ENCODE assay signal across 38 cellular contexts in genomic region chr1:45043094-45043493, GRCh38.
"Had no signal": no experiment of that assay in that cellular context is flagged by ENCODE, and none has a peak within 500 bp of the region (broad histone marks: within the 10 kb centered on the region; RNA-seq: fewer than 3 reads in every experiment).

No MANE protein-coding gene starts in this region.

- FAIRE-seq: bronchial epithelial cell, TTC549 had no signal

- H3K4me1 Mint-ChIP-seq: activated CD4-positive, alpha-beta memory T cell treated with anti-CD3 and anti-CD28 coated beads, Interleukin-2, amount 10 ng/mL, durations not matched to agents 7 days and 5 days; activated CD4-positive, alpha-beta T cell treated with anti-CD3 and anti-CD28 coated beads for 36 hours; activated CD4-positive, alpha-beta T cell treated with anti-CD3 and anti-CD28 coated beads, Interleukin-2, amount 10 ng/mL, durations not matched to agents 7 days and 5 days; activated CD8-positive, alpha-beta memory T cell treated with anti-CD3 and anti-CD28 coated beads, Interleukin-2, amount 10 ng/mL, durations not matched to agents 7 days and 5 days; activated naive CD4-positive, alpha-beta T cell treated with anti-CD3 and anti-CD28 coated beads, Interleukin-2, amount 10 ng/mL, durations not matched to agents 7 days and 5 days; activated naive CD4-positive, alpha-beta T cell treated with anti-CD3 and anti-CD28 coated beads, Interleukin-2, amount 50 U/mL, for 24 hours; brain; central memory CD8-positive, alpha-beta T cell had no signal

- H3K4me3 ChIP-seq: ascending aorta, cardiac muscle cell had no signal

- H3K27me3 ChIP-seq: ascending aorta, cardiac muscle cell had no signal

- H3K27ac ChIP-seq: ascending aorta, cardiac muscle cell, VCaP had no signal

- H3K36me3 ChIP-seq: ascending aorta, cardiac muscle cell had no signal

- H3K9me3 Mint-ChIP-seq: activated CD4-positive, alpha-beta memory T cell treated with anti-CD3 and anti-CD28 coated beads, Interleukin-2, amount 10 ng/mL, durations not matched to agents 7 days and 5 days; activated CD4-positive, alpha-beta T cell treated with anti-CD3 and anti-CD28 coated beads, Interleukin-2, amount 10 ng/mL, durations not matched to agents 7 days and 5 days; activated naive CD4-positive, alpha-beta T cell treated with anti-CD3 and anti-CD28 coated beads, Interleukin-2, amount 10 ng/mL, durations not matched to agents 7 days and 5 days; activated naive CD4-positive, alpha-beta T cell treated with anti-CD3 and anti-CD28 coated beads, Interleukin-2, amount 50 U/mL, for 24 hours; activated naive CD8-positive, alpha-beta T cell treated with anti-CD3 and anti-CD28 coated beads, Interleukin-2, amount 10 ng/mL, durations not matched to agents 7 days and 5 days; activated naive CD8-positive, alpha-beta T cell treated with anti-CD3 and anti-CD28 coated beads, Interleukin-2, amount 50 U/mL, for 24 hours; activated T-cell treated with anti-CD3 and anti-CD28 coated beads, Interleukin-2, amount 50 U/mL, for 24 hours; activated T-helper 2 cell treated with anti-CD3 and anti-CD28 coated beads, Interferon-gamma antibody, Interleukin-2, Interleukin-4, amounts not matched to agents 10 μg/mL and 5 μg/mL and 100 μg/mL, durations not matched to agents 14 hours and 24 hours and 36 hours; brain; central memory CD8-positive, alpha-beta T cell; T-helper 1 cell treated with Interleukin-12 subunit alpha and Interleukin-12 subunit beta and Interleukin-4 antibody, amounts not matched to agents 30 μg/mL and 1 μg/mL, for 36 hours; T-helper 2 cell treated with Interferon-gamma antibody and Interleukin-4, amounts not matched to agents 5 μg/mL and 100 μg/mL, for 36 hours had no signal

- H3K4me3 Mint-ChIP-seq: activated CD4-positive, alpha-beta memory T cell treated with anti-CD3 and anti-CD28 coated beads, Interleukin-2, amount 10 ng/mL, durations not matched to agents 7 days and 5 days; activated CD4-positive, alpha-beta T cell treated with anti-CD3 and anti-CD28 coated beads for 36 hours; activated CD4-positive, alpha-beta T cell treated with anti-CD3 and anti-CD28 coated beads, Interleukin-2, amount 10 ng/mL, durations not matched to agents 7 days and 5 days; activated CD8-positive, alpha-beta memory T cell treated with anti-CD3 and anti-CD28 coated beads, Interleukin-2, amount 10 ng/mL, durations not matched to agents 7 days and 5 days; activated CD8-positive, alpha-beta T cell treated with anti-CD3 and anti-CD28 coated beads, Interleukin-2, amount 10 ng/mL, durations not matched to agents 7 days and 5 days; activated naive CD4-positive, alpha-beta T cell treated with anti-CD3 and anti-CD28 coated beads, Interleukin-2, amount 10 ng/mL, durations not matched to agents 7 days and 5 days; activated naive CD4-positive, alpha-beta T cell treated with anti-CD3 and anti-CD28 coated beads, Interleukin-2, amount 50 U/mL, for 24 hours; activated naive CD8-positive, alpha-beta T cell; activated naive CD8-positive, alpha-beta T cell treated with anti-CD3 and anti-CD28 coated beads, Interleukin-2, amount 10 ng/mL, durations not matched to agents 7 days and 5 days; activated naive CD8-positive, alpha-beta T cell treated with anti-CD3 and anti-CD28 coated beads, Interleukin-2, amount 50 U/mL, for 24 hours; activated T-cell treated with anti-CD3 and anti-CD28 coated beads, Interleukin-2, amount 50 U/mL, for 24 hours; brain; central memory CD8-positive, alpha-beta T cell; T-helper 1 cell treated with Interleukin-12 subunit alpha and Interleukin-12 subunit beta and Interleukin-4 antibody, amounts not matched to agents 30 μg/mL and 1 μg/mL, for 36 hours; T-helper 2 cell treated with Interferon-gamma antibody and Interleukin-4, amounts not matched to agents 5 μg/mL and 100 μg/mL, for 36 hours had no signal

- ATAC-seq: activated CD4-positive, alpha-beta T cell treated with anti-CD3 and anti-CD28 coated beads for 36 hours; activated CD4-positive, CD25-positive, alpha-beta regulatory T cell treated with anti-CD3 and anti-CD28 coated beads, Interleukin-2, amount 50 U/mL, for 24 hours; activated CD8-positive, alpha-beta memory T cell treated with anti-CD3 and anti-CD28 coated beads, Interleukin-2, amount 10 ng/mL, durations not matched to agents 7 days and 5 days; activated CD8-positive, alpha-beta T cell treated with anti-CD3 and anti-CD28 coated beads, Interleukin-2, amount 10 ng/mL, durations not matched to agents 7 days and 5 days; activated naive CD8-positive, alpha-beta T cell treated with anti-CD3 and anti-CD28 coated beads, Interleukin-2, amount 50 U/mL, for 24 hours had no signal

- H3K27me3 Mint-ChIP-seq: activated CD4-positive, alpha-beta memory T cell treated with anti-CD3 and anti-CD28 coated beads, Interleukin-2, amount 10 ng/mL, durations not matched to agents 7 days and 5 days; activated CD4-positive, alpha-beta T cell treated with anti-CD3 and anti-CD28 coated beads for 36 hours; activated CD4-positive, alpha-beta T cell treated with anti-CD3 and anti-CD28 coated beads, Interleukin-2, amount 10 ng/mL, durations not matched to agents 7 days and 5 days; activated CD8-positive, alpha-beta memory T cell treated with anti-CD3 and anti-CD28 coated beads, Interleukin-2, amount 10 ng/mL, durations not matched to agents 7 days and 5 days; activated naive CD4-positive, alpha-beta T cell treated with anti-CD3 and anti-CD28 coated beads, Interleukin-2, amount 10 ng/mL, durations not matched to agents 7 days and 5 days; activated naive CD4-positive, alpha-beta T cell treated with anti-CD3 and anti-CD28 coated beads, Interleukin-2, amount 50 U/mL, for 24 hours; activated naive CD8-positive, alpha-beta T cell; activated naive CD8-positive, alpha-beta T cell treated with anti-CD3 and anti-CD28 coated beads, Interleukin-2, amount 10 ng/mL, durations not matched to agents 7 days and 5 days; activated naive CD8-positive, alpha-beta T cell treated with anti-CD3 and anti-CD28 coated beads, Interleukin-2, amount 50 U/mL, for 24 hours; activated T-cell treated with anti-CD3 and anti-CD28 coated beads, Interleukin-2, amount 50 U/mL, for 24 hours; brain; central memory CD8-positive, alpha-beta T cell had no signal

- DNase-seq: activated CD4-positive, alpha-beta memory T cell treated with anti-CD3 and anti-CD28 coated beads, Interleukin-2, amount 10 ng/mL, durations not matched to agents 7 days and 5 days; activated CD4-positive, alpha-beta T cell treated with anti-CD3 and anti-CD28 coated beads for 1 hour; activated CD4-positive, alpha-beta T cell treated with anti-CD3 and anti-CD28 coated beads for 36 hours; activated CD4-positive, alpha-beta T cell treated with anti-CD3 and anti-CD28 coated beads for 48 hours; activated CD4-positive, alpha-beta T cell treated with anti-CD3 and anti-CD28 coated beads, Interleukin-2, amount 10 ng/mL, durations not matched to agents 7 days and 5 days; activated CD4-positive, alpha-beta T cell treated with anti-CD3 and anti-CD28 coated beads, Interleukin-2, amount 50 U/mL, for 48 hours; activated CD4-positive, CD25-positive, alpha-beta regulatory T cell; activated CD8-positive, alpha-beta memory T cell treated with anti-CD3 and anti-CD28 coated beads for 24 hours; activated CD8-positive, alpha-beta memory T cell treated with anti-CD3 and anti-CD28 coated beads, Interleukin-2, amount 10 ng/mL, durations not matched to agents 7 days and 5 days; activated CD8-positive, alpha-beta memory T cell treated with anti-CD3 and anti-CD28 coated beads, Interleukin-2, amount 50 U/mL, for 48 hours; activated CD8-positive, alpha-beta T cell treated with anti-CD3 and anti-CD28 coated beads, Interleukin-2, amount 10 ng/mL, durations not matched to agents 7 days and 5 days; activated effector memory CD4-positive, alpha-beta T cell treated with Interleukin-2 at 50 U/mL for 16 hours; activated gamma-delta T cell; activated naive CD4-positive, alpha-beta T cell treated with anti-CD3 and anti-CD28 coated beads, Interleukin-2, amount 10 ng/mL, durations not matched to agents 7 days and 5 days; activated naive CD4-positive, alpha-beta T cell treated with Interleukin-2 at 50 U/mL for 16 hours; activated naive CD8-positive, alpha-beta T cell treated with anti-CD3 and anti-CD28 coated beads, Interleukin-2, amount 10 ng/mL, durations not matched to agents 7 days and 5 days; activated naive CD8-positive, alpha-beta T cell treated with anti-CD3 and anti-CD28 coated beads, Interleukin-2, amount 50 U/mL, for 24 hours; activated T-cell treated with anti-CD3 and anti-CD28 coated beads, Interleukin-2, amount 50 U/mL, for 24 hours; activated T-cell treated with anti-CD3 and anti-CD28 coated beads, Interleukin-2, amount 50 U/mL, for 48 hours; amygdala; anterior cingulate cortex; caudate nucleus; cerebellar nuclear complex; T-helper 2 cell; T-helper 9 cell had no signal

- H3K4me1 ChIP-seq: ascending aorta had no signal

- H3K9me3 ChIP-seq: ascending aorta had no signal

- H3K27ac Mint-ChIP-seq: activated CD4-positive, alpha-beta memory T cell treated with anti-CD3 and anti-CD28 coated beads, Interleukin-2, amount 10 ng/mL, durations not matched to agents 7 days and 5 days; activated CD4-positive, alpha-beta T cell treated with anti-CD3 and anti-CD28 coated beads for 36 hours; activated CD4-positive, alpha-beta T cell treated with anti-CD3 and anti-CD28 coated beads, Interleukin-2, amount 10 ng/mL, durations not matched to agents 7 days and 5 days; activated CD8-positive, alpha-beta memory T cell treated with anti-CD3 and anti-CD28 coated beads, Interleukin-2, amount 10 ng/mL, durations not matched to agents 7 days and 5 days; activated CD8-positive, alpha-beta T cell treated with anti-CD3 and anti-CD28 coated beads, Interleukin-2, amount 10 ng/mL, durations not matched to agents 7 days and 5 days; activated naive CD4-positive, alpha-beta T cell treated with anti-CD3 and anti-CD28 coated beads, Interleukin-2, amount 10 ng/mL, durations not matched to agents 7 days and 5 days; activated naive CD4-positive, alpha-beta T cell treated with anti-CD3 and anti-CD28 coated beads, Interleukin-2, amount 50 U/mL, for 24 hours; activated naive CD8-positive, alpha-beta T cell; activated naive CD8-positive, alpha-beta T cell treated with anti-CD3 and anti-CD28 coated beads, Interleukin-2, amount 10 ng/mL, durations not matched to agents 7 days and 5 days; activated naive CD8-positive, alpha-beta T cell treated with anti-CD3 and anti-CD28 coated beads, Interleukin-2, amount 50 U/mL, for 24 hours; activated T-cell treated with anti-CD3 and anti-CD28 coated beads, Interleukin-2, amount 50 U/mL, for 24 hours; activated T-helper 2 cell treated with anti-CD3 and anti-CD28 coated beads, Interferon-gamma antibody, Interleukin-2, Interleukin-4, amounts not matched to agents 10 μg/mL and 5 μg/mL and 100 μg/mL, durations not matched to agents 14 hours and 24 hours and 36 hours; T-helper 1 cell treated with Interleukin-12 subunit alpha and Interleukin-12 subunit beta and Interleukin-4 antibody, amounts not matched to agents 30 μg/mL and 1 μg/mL, for 36 hours; T-helper 2 cell treated with Interferon-gamma antibody and Interleukin-4, amounts not matched to agents 5 μg/mL and 100 μg/mL, for 36 hours had no signal

- H3K36me3 Mint-ChIP-seq: activated CD8-positive, alpha-beta memory T cell treated with anti-CD3 and anti-CD28 coated beads, Interleukin-2, amount 10 ng/mL, durations not matched to agents 7 days and 5 days; activated naive CD4-positive, alpha-beta T cell treated with anti-CD3 and anti-CD28 coated beads, Interleukin-2, amount 10 ng/mL, durations not matched to agents 7 days and 5 days had no signal
